Comparison of ENCODE assay signal across 20 cellular contexts in the genomic region with DNA sequence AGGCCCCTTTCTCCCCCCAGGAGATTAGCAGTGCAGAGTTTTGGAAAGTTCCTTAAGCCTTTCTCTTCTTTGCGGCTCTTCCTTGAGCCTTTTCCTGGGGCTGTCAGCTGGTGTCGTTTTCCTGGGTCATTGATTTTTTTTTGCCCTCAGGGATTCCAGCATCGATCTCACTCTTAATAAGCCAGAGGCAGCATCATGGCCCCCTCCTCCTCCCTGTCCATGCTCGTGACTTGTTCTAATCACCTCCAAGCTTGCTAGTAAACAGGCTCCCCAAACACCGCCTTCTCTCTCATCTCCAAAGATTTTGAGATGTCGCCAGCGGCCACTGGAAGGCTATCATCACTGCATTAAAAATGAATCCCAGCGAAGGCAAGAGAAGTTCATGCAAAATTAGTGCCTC. TPM values are rescaled to one million over a fixed set of nuclear protein-coding genes. Genes with fewer than 3 reads are reported as not detected.
A peak's percentile ranks its signal among the peaks of the same experiment; 100 is the strongest.
DNase-seq lines count a peak whose midpoint lies in the region; ATAC-seq and TF ChIP-seq lines count a peak whose summit lies in the region.
"Had no signal": no experiment of that assay in that cellular context is flagged by ENCODE, and none has a peak within 500 bp of the region (broad histone marks: within the 10 kb centered on the region; RNA-seq: fewer than 3 reads in every experiment).

No MANE protein-coding gene starts in this region.

- H3K4me3 Mint-ChIP-seq in HFFc6, result peak overlapping the region; percentile 79; the same call in 1 of the 2 replicates
- H3K4me3 Mint-ChIP-seq: activated B cell treated with CpG ODN at 0.5 μM for 24 hours; naive B cell; stimulated activated naive CD8-positive, alpha-beta T cell treated with anti-CD3 and anti-CD28 coated beads, Interleukin-15, amount 100 ng/mL, for 72 hours; T-helper 1 cell treated with Interleukin-12 subunit alpha and Interleukin-12 subunit beta and Interleukin-4 antibody, amounts not matched to agents 30 μg/mL and 1 μg/mL, for 36 hours had no signal

- peak overlapping the region; percentile 99 for H3K4me2 ChIP-seq in skeletal muscle satellite cell (ENCODE audit: low read length)
- H3K4me2 ChIP-seq: hepatocyte had no signal

- H3K36me3 ChIP-seq in adipocyte (ENCODE audit: control insufficient read depth, insufficient read depth, low read length, severe bottlenecking) (peaks cover 3% of the 10 kb centered on the region), skeletal muscle satellite cell (ENCODE audit: insufficient read depth, low read length) (no peaks in the 10 kb centered on the region)
- H3K36me3 ChIP-seq: colonic mucosa had no signal

- peaks cover 2% of the 10 kb centered on the region; the same call in 1 of the 2 replicates for H3K27me3 Mint-ChIP-seq in HFFc6 (ENCODE audit: insufficient read depth)
- H3K27me3 Mint-ChIP-seq: stimulated activated naive CD8-positive, alpha-beta T cell treated with anti-CD3 and anti-CD28 coated beads, Interleukin-15, amount 100 ng/mL, for 72 hours had no signal

- H3K36me3 Mint-ChIP-seq in HFFc6 (ENCODE audit: low read depth), result no peaks in the 10 kb centered on the region
- H3K36me3 Mint-ChIP-seq: naive B cell had no signal

- H3K4me1 Mint-ChIP-seq in HFFc6 (ENCODE audit: low read depth), result peaks cover 50% of the 10 kb centered on the region

- TF ChIP-seq CTCF in HFFc6 (IDR thresholded peaks at IDR 0.05) (no peak), fibroblast of villous mesenchyme (IDR thresholded peaks at IDR 0.05; ENCODE audit: insufficient read depth, low read depth, low read length) (no peak)

- H3K9ac ChIP-seq in adipocyte (ENCODE audit: low read length) (peak overlapping the region; percentile 96), skeletal muscle satellite cell (ENCODE audit: low read depth, low read length) (peak overlapping the region; percentile 96)

- H3K4me3 ChIP-seq in adipocyte (ENCODE audit: low read length), result peak overlapping the region; percentile 90
- H3K4me3 ChIP-seq in fibroblast of villous mesenchyme (ENCODE audit: low read depth, low read length), result peak overlapping the region; percentile 1
- no peak overlapping the region for H3K4me3 ChIP-seq in skeletal muscle satellite cell (ENCODE audit: low read length)
- H3K4me3 ChIP-seq: colonic mucosa, hepatocyte had no signal

- H3K27ac Mint-ChIP-seq in HFFc6, result peak overlapping the region; percentile 73; the same call in 1 of the 2 replicates
- H3K27ac Mint-ChIP-seq: activated B cell treated with CpG ODN at 0.5 μM for 24 hours; T-helper 1 cell treated with Interleukin-12 subunit alpha and Interleukin-12 subunit beta and Interleukin-4 antibody, amounts not matched to agents 30 μg/mL and 1 μg/mL, for 36 hours had no signal

- H3K9me3 Mint-ChIP-seq in HFFc6, result no peaks in the 10 kb centered on the region
- H3K9me3 Mint-ChIP-seq: activated B cell treated with CpG ODN at 0.5 μM for 24 hours; stimulated activated naive CD8-positive, alpha-beta T cell treated with anti-CD3 and anti-CD28 coated beads, Interleukin-15, amount 100 ng/mL, for 72 hours; T-helper 1 cell treated with Interleukin-12 subunit alpha and Interleukin-12 subunit beta and Interleukin-4 antibody, amounts not matched to agents 30 μg/mL and 1 μg/mL, for 36 hours had no signal

- no peak for DNase-seq in HFFc6
- DNase-seq in adipocyte (ENCODE audit: low read depth), result no peak
- no peak for DNase-seq in fibroblast of villous mesenchyme (ENCODE audit: low read depth)
- no peak for DNase-seq in central memory CD4-positive, alpha-beta T cell
- no peak for DNase-seq in epidermal melanocyte (ENCODE audit: insufficient read length, low spot score)
- DNase-seq: activated B cell treated with CpG ODN at 0.5 μM for 24 hours; amniotic stem cell; colonic mucosa; KG1; naive B cell; NCI-H1092; NCI-H226; NK-92 treated with Interleukin-12 subunit alpha and Interleukin-12 subunit beta, amount 100 ng/mL, for 24 hours; stimulated activated naive CD8-positive, alpha-beta T cell treated with anti-CD3 and anti-CD28 coated beads, Interleukin-15, amount 100 ng/mL, for 72 hours had no signal

- peaks cover 39% of the 10 kb centered on the region for H3K4me1 ChIP-seq in adipocyte (ENCODE audit: control insufficient read depth, insufficient read depth, low read length)
- peaks cover 40% of the 10 kb centered on the region for H3K4me1 ChIP-seq in skeletal muscle satellite cell (ENCODE audit: control insufficient read depth, insufficient read depth, low read length)

- ATAC-seq in GM21526 (IDR thresholded peaks at IDR 0.05; ENCODE audit: low FRiP score, unreplicated experiment), result no peak
- ATAC-seq in HG03469 (IDR thresholded peaks at IDR 0.05; ENCODE audit: unreplicated experiment), result no peak
- ATAC-seq: stimulated activated naive CD8-positive, alpha-beta T cell treated with anti-CD3 and anti-CD28 coated beads, Interleukin-15, amount 100 ng/mL, for 72 hours had no signal

- H3K9me3 ChIP-seq in adipocyte (ENCODE audit: control insufficient read depth, low read length) (no peaks in the 10 kb centered on the region), skeletal muscle satellite cell (replicated peaks; ENCODE audit: low read length) (no peaks in the 10 kb centered on the region)
- H3K9me3 ChIP-seq: colonic mucosa had no signal

- H3K27me3 ChIP-seq in adipocyte (replicated peaks; ENCODE audit: control insufficient read depth, insufficient read depth, low read length) (no peaks in the 10 kb centered on the region), skeletal muscle satellite cell (ENCODE audit: control insufficient read depth, insufficient read depth, low read length) (no peaks in the 10 kb centered on the region)
- H3K27me3 ChIP-seq: colonic mucosa had no signal

RNA-seq across cellular contexts. Expression of a gene that starts 2.9 kb away (rescaled TPM):
- total RNA-seq in HFFc6 (2021; fragmentation: NEBNext Ultra II Directional; extraction: Animal tissue kit (Norgen Biotek cat#: 25700)), result 10 to 100 TPM in 4 of 6 experiments, 1 to 10 TPM in 2; 2.7 to 13.8 (median 11.3) TPM
- total RNA-seq in fibroblast of villous mesenchyme, result 8.4 and 10.8 TPM in 2 replicates
- 5.9 and 7.6 TPM in 2 replicates for total RNA-seq in skeletal muscle satellite cell (2012; rRNA removed)
- total RNA-seq: G401 had no signal

RNA-seq across cellular contexts. Expression of a gene that starts 22.6 kb away (rescaled TPM):
- 10 to 100 TPM; 18.4 to 27.0 (median 22.4) TPM for total RNA-seq in HFFc6 (2021; fragmentation: NEBNext Ultra II Directional; extraction: Animal tissue kit (Norgen Biotek cat#: 25700))
- 17.4 and 37.1 TPM in 2 replicates for total RNA-seq in fibroblast of villous mesenchyme
- 29.5 and 34.0 TPM in 2 replicates for total RNA-seq in skeletal muscle satellite cell (2012; rRNA removed)
